ENCODE assay signal across 24 cellular contexts in the genomic region with DNA sequence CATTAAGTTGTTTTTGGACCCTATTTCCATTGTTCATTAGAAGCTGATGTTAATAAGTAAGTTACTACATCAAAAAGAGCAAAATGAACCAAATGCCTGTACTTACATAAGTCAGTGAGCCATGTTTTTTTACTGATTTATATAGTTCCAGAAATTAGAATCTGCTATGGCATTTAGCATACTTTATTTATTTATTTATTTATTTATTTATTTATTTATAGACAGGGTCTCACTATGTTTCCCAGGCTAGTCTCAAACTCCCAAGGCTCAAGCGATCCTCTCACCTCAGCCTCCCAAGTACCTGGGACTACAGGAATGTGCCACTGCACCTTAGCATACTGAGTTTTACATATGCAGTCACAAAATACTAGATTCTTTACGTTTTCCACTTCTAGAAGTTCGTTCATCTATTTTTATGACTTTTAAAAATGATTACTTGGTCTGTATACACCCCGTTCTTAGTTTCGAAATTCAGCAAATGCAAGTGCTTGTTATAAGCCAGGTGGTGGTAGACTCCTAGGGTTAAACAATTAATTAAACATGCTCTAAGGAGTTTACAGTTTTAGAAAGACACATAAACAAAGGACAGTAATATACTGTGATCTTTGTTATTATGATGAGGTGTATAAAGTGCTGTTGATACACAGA.
DNase-seq lines count a peak whose midpoint lies in the region; ATAC-seq and TF ChIP-seq lines count a peak whose summit lies in the region.
"Had no signal": no experiment of that assay in that cellular context is flagged by ENCODE, and none has a peak within 500 bp of the region (broad histone marks: within the 10 kb centered on the region; RNA-seq: fewer than 3 reads in every experiment).

No MANE protein-coding gene starts in this region.

- H3K4me3 ChIP-seq in OCI-LY1 (ENCODE audit: low read depth, low read length, poor library complexity, severe bottlenecking) (no peak overlapping the region), hepatocyte (no peak overlapping the region), smooth muscle cell (peak overlapping the region; percentile 66), heart left ventricle (no peak overlapping the region)
- H3K4me3 ChIP-seq: ascending aorta, dorsolateral prefrontal cortex, tibial artery had no signal

- H3K9me3 Mint-ChIP-seq in activated naive CD8-positive, alpha-beta T cell treated with anti-CD3 and anti-CD28 coated beads for 36 hours = no peaks in the 10 kb centered on the region
- no peaks in the 10 kb centered on the region for H3K9me3 Mint-ChIP-seq in activated naive CD8-positive, alpha-beta T cell treated with anti-CD3 and anti-CD28 coated beads, Interleukin-2, amount 50 U/mL, for 24 hours
- no peaks in the 10 kb centered on the region for H3K9me3 Mint-ChIP-seq in activated T-cell treated with anti-CD3 and anti-CD28 coated beads, Interleukin-2, amount 50 U/mL, for 24 hours
- H3K9me3 Mint-ChIP-seq: activated naive CD4-positive, alpha-beta T cell treated with anti-CD3 and anti-CD28 coated beads for 36 hours had no signal

- no peaks in the 10 kb centered on the region for H4K20me1 ChIP-seq in OCI-LY1 (ENCODE audit: insufficient read depth, low read length)
- no peaks in the 10 kb centered on the region for H4K20me1 ChIP-seq in hepatocyte (ENCODE audit: insufficient read depth, poor library complexity, severe bottlenecking)
- no peaks in the 10 kb centered on the region for H4K20me1 ChIP-seq in smooth muscle cell (ENCODE audit: low read depth)

- TF ChIP-seq POLR2A in heart left ventricle (IDR thresholded peaks at IDR 0.05) = no peak

- 90% methylated on average over 5 of the region's 5 CpGs for WGBS in hepatocyte (ENCODE audit: low lambda C conversion rate, missing lambda C conversion rate)
- WGBS in smooth muscle cell (ENCODE audit: low lambda C conversion rate) = 94% methylated on average over 5 of the region's 5 CpGs
- WGBS in heart left ventricle, 4 donors = 97 to 99% (median 98%) methylated on average over 5 of the region's 5 CpGs

- H3K27ac ChIP-seq in OCI-LY1 (ENCODE audit: low read depth, low read length, poor library complexity, severe bottlenecking) (no peak overlapping the region), hepatocyte (peak overlapping the region; percentile 87), smooth muscle cell (ENCODE audit: low read depth) (peak overlapping the region; percentile 93), heart left ventricle (no peak overlapping the region)
- H3K27ac ChIP-seq: ascending aorta, HL-60, tibial artery had no signal

- no peak overlapping the region for H3K4me3 Mint-ChIP-seq in activated naive CD8-positive, alpha-beta T cell treated with anti-CD3 and anti-CD28 coated beads for 36 hours
- H3K4me3 Mint-ChIP-seq in activated naive CD8-positive, alpha-beta T cell treated with anti-CD3 and anti-CD28 coated beads, Interleukin-2, amount 50 U/mL, for 24 hours = no peak overlapping the region
- H3K4me3 Mint-ChIP-seq in activated T-cell treated with anti-CD3 and anti-CD28 coated beads, Interleukin-2, amount 50 U/mL, for 24 hours = no peak overlapping the region
- H3K4me3 Mint-ChIP-seq: activated naive CD4-positive, alpha-beta T cell treated with anti-CD3 and anti-CD28 coated beads for 36 hours had no signal

- no peaks in the 10 kb centered on the region for H3K79me2 ChIP-seq in OCI-LY1 (ENCODE audit: insufficient read depth, low read length)
- peaks cover 12% of the 10 kb centered on the region for H3K79me2 ChIP-seq in hepatocyte
- H3K79me2 ChIP-seq in smooth muscle cell (ENCODE audit: low read depth) = peaks cover 28% of the 10 kb centered on the region

- H3F3A ChIP-seq in OCI-LY1 (ENCODE audit: insufficient read depth, low read length) = no peaks in the 10 kb centered on the region
- peaks cover 11% of the 10 kb centered on the region for H3F3A ChIP-seq in smooth muscle cell (ENCODE audit: low read depth)

- peaks cover 2% of the 10 kb centered on the region for H3K36me3 Mint-ChIP-seq in activated naive CD8-positive, alpha-beta T cell treated with anti-CD3 and anti-CD28 coated beads for 36 hours
- peaks cover 14% of the 10 kb centered on the region for H3K36me3 Mint-ChIP-seq in activated naive CD8-positive, alpha-beta T cell treated with anti-CD3 and anti-CD28 coated beads, Interleukin-2, amount 50 U/mL, for 24 hours (ENCODE audit: low read depth)
- H3K36me3 Mint-ChIP-seq in activated T-cell treated with anti-CD3 and anti-CD28 coated beads, Interleukin-2, amount 50 U/mL, for 24 hours (ENCODE audit: low read depth) = peaks cover 39% of the 10 kb centered on the region

- H3K4me1 Mint-ChIP-seq in activated naive CD8-positive, alpha-beta T cell treated with anti-CD3 and anti-CD28 coated beads for 36 hours = peaks cover 6% of the 10 kb centered on the region
- H3K4me1 Mint-ChIP-seq in activated naive CD8-positive, alpha-beta T cell treated with anti-CD3 and anti-CD28 coated beads, Interleukin-2, amount 50 U/mL, for 24 hours = no peaks in the 10 kb centered on the region
- no peaks in the 10 kb centered on the region for H3K4me1 Mint-ChIP-seq in activated T-cell treated with anti-CD3 and anti-CD28 coated beads, Interleukin-2, amount 50 U/mL, for 24 hours (ENCODE audit: low read depth)

- ATAC-seq in activated naive CD8-positive, alpha-beta T cell treated with anti-CD3 and anti-CD28 coated beads, Interleukin-2, amount 50 U/mL, for 24 hours = no peak
- ATAC-seq in heart left ventricle = no peak
- ATAC-seq: SK-N-SH treated with all-trans-retinoic acid at 6 μM for 48 hours had no signal

- H2AFZ ChIP-seq in OCI-LY1 (ENCODE audit: low read length) (no peak overlapping the region), hepatocyte (no peak overlapping the region), smooth muscle cell (ENCODE audit: low read depth) (no peak overlapping the region)

- H3K27me3 ChIP-seq in OCI-LY1 (ENCODE audit: insufficient read depth, low read length) (no peaks in the 10 kb centered on the region), hepatocyte (no peaks in the 10 kb centered on the region), smooth muscle cell (ENCODE audit: low read depth) (no peaks in the 10 kb centered on the region), heart left ventricle (no peaks in the 10 kb centered on the region)
- H3K27me3 ChIP-seq: ascending aorta, BE2C, dorsolateral prefrontal cortex, tibial artery had no signal

- H3K36me3 ChIP-seq in OCI-LY1 (ENCODE audit: insufficient read depth, low read length) (peaks cover 26% of the 10 kb centered on the region), hepatocyte (replicated peaks; ENCODE audit: insufficient read depth, low read depth) (no peaks in the 10 kb centered on the region), smooth muscle cell (ENCODE audit: low read depth) (peaks cover 11% of the 10 kb centered on the region), heart left ventricle (peaks cover 0 to 43% (median 16%) of the 10 kb centered on the region in 9 donors)

- H3K4me2 ChIP-seq in OCI-LY1 (ENCODE audit: low read length) (peak overlapping the region; percentile 77; the same call in 1 of the 2 replicates), hepatocyte (peak overlapping the region; percentile 69), smooth muscle cell (peak overlapping the region; percentile 92)

- no peaks in the 10 kb centered on the region for H3K27me3 Mint-ChIP-seq in activated naive CD8-positive, alpha-beta T cell treated with anti-CD3 and anti-CD28 coated beads for 36 hours
- no peaks in the 10 kb centered on the region for H3K27me3 Mint-ChIP-seq in activated naive CD8-positive, alpha-beta T cell treated with anti-CD3 and anti-CD28 coated beads, Interleukin-2, amount 50 U/mL, for 24 hours
- no peaks in the 10 kb centered on the region for H3K27me3 Mint-ChIP-seq in activated T-cell treated with anti-CD3 and anti-CD28 coated beads, Interleukin-2, amount 50 U/mL, for 24 hours

- H3K4me1 ChIP-seq in OCI-LY1 (ENCODE audit: insufficient read depth, low read length, severe bottlenecking) (peaks cover 9% of the 10 kb centered on the region), hepatocyte (ENCODE audit: insufficient read depth) (peaks cover 10% of the 10 kb centered on the region), smooth muscle cell (ENCODE audit: low read depth) (peaks cover 17% of the 10 kb centered on the region), heart left ventricle (peaks cover 0 to 5% (median 0%) of the 10 kb centered on the region in 12 donors)
- H3K4me1 ChIP-seq: ascending aorta, BE2C, tibial artery had no signal

- H3K9me2 ChIP-seq in OCI-LY1 (ENCODE audit: low read depth, low read length) (no peaks in the 10 kb centered on the region), hepatocyte (replicated peaks; ENCODE audit: insufficient read depth) (no peaks in the 10 kb centered on the region)

- TF ChIP-seq CTCF in OCI-LY1 (IDR thresholded peaks at IDR 0.05; ENCODE audit: low read length) (no peak), hepatocyte (IDR thresholded peaks at IDR 0.05; ENCODE audit: poor library complexity) (no peak), smooth muscle cell (IDR thresholded peaks at IDR 0.05; ENCODE audit: borderline replicate concordance, insufficient read depth, poor library complexity, severe bottlenecking) (no peak), heart left ventricle (IDR thresholded peaks at IDR 0.05) (no peak)

- no peaks in the 10 kb centered on the region for H3K9me3 ChIP-seq in OCI-LY1 (ENCODE audit: low read length)
- no peaks in the 10 kb centered on the region for H3K9me3 ChIP-seq in hepatocyte (ENCODE audit: low read depth)
- H3K9me3 ChIP-seq in smooth muscle cell (replicated peaks; ENCODE audit: low read depth) = no peaks in the 10 kb centered on the region
- no peaks in the 10 kb centered on the region for H3K9me3 ChIP-seq in heart left ventricle
- H3K9me3 ChIP-seq: ascending aorta, BE2C, tibial artery had no signal

- H3K9ac ChIP-seq in OCI-LY1 (ENCODE audit: low read length) (0 out of 2 replicates have a peak overlapping the region, but pooled peaks have one; percentile 55), smooth muscle cell (ENCODE audit: low read depth) (no peak overlapping the region)

- DNase-seq in activated naive CD8-positive, alpha-beta T cell treated with anti-CD3 and anti-CD28 coated beads for 36 hours = no peak
- DNase-seq in activated naive CD8-positive, alpha-beta T cell treated with anti-CD3 and anti-CD28 coated beads, Interleukin-2, amount 50 U/mL, for 24 hours = no peak
- DNase-seq in hepatocyte (ENCODE audit: low spot score) (no peak), smooth muscle cell (lab: John Stamatoyannopoulos, UW; ENCODE audit: unreplicated experiment) (no peak), heart left ventricle (no peak), NCI-H82 treated with DMSO at 0.1 percent for 48 hours (lab: John Stamatoyannopoulos, UW; ENCODE audit: unreplicated experiment) (no peak)
- DNase-seq in activated T-cell treated with anti-CD3 and anti-CD28 coated beads, Interleukin-2, amount 50 U/mL, for 24 hours = no peak
- DNase-seq: activated CD4-positive, alpha-beta T cell treated with anti-CD3 and anti-CD28 coated beads, Interleukin-2, amount 50 U/mL, for 48 hours; activated CD4-positive, CD25-positive, alpha-beta regulatory T cell; activated naive CD4-positive, alpha-beta T cell treated with anti-CD3 and anti-CD28 coated beads for 36 hours; BE2C; Calu3; dorsolateral prefrontal cortex; NCI-H1417; occipital lobe; retina; RPMI8226; stimulated activated CD4-positive, alpha-beta T cell treated with anti-CD3 and anti-CD28 coated beads, Interleukin-4, amount 100 ng/mL, for 24 hours; stimulated activated naive CD4-positive, alpha-beta T cell treated with Interleukin-2 at 50 U/mL for 16 hours; tibial artery had no signal

- intact Hi-C loops in heart left ventricle (cut with DNase I) = no loop called here

- H3K27ac Mint-ChIP-seq in activated naive CD8-positive, alpha-beta T cell treated with anti-CD3 and anti-CD28 coated beads for 36 hours = peak overlapping the region; percentile 58
- H3K27ac Mint-ChIP-seq in activated naive CD8-positive, alpha-beta T cell treated with anti-CD3 and anti-CD28 coated beads, Interleukin-2, amount 50 U/mL, for 24 hours = no peak overlapping the region
- no peak overlapping the region for H3K27ac Mint-ChIP-seq in activated T-cell treated with anti-CD3 and anti-CD28 coated beads, Interleukin-2, amount 50 U/mL, for 24 hours
- H3K27ac Mint-ChIP-seq: activated naive CD4-positive, alpha-beta T cell treated with anti-CD3 and anti-CD28 coated beads for 36 hours had no signal

Comparison
In these comparisons a context has a peak if more than half of its experiments do, and no peak if none do; other contexts are left out.
1. H3K27ac ChIP-seq: peak in hepatocyte (single experiment) and smooth muscle cell (single experiment); none in OCI-LY1 (single experiment) and heart left ventricle (0 of 12).
2. Peak in every context shown above with its lines, with median percentiles within 50 percentile points of each other: H3K4me2 ChIP-seq.